In the genomic region with DNA sequence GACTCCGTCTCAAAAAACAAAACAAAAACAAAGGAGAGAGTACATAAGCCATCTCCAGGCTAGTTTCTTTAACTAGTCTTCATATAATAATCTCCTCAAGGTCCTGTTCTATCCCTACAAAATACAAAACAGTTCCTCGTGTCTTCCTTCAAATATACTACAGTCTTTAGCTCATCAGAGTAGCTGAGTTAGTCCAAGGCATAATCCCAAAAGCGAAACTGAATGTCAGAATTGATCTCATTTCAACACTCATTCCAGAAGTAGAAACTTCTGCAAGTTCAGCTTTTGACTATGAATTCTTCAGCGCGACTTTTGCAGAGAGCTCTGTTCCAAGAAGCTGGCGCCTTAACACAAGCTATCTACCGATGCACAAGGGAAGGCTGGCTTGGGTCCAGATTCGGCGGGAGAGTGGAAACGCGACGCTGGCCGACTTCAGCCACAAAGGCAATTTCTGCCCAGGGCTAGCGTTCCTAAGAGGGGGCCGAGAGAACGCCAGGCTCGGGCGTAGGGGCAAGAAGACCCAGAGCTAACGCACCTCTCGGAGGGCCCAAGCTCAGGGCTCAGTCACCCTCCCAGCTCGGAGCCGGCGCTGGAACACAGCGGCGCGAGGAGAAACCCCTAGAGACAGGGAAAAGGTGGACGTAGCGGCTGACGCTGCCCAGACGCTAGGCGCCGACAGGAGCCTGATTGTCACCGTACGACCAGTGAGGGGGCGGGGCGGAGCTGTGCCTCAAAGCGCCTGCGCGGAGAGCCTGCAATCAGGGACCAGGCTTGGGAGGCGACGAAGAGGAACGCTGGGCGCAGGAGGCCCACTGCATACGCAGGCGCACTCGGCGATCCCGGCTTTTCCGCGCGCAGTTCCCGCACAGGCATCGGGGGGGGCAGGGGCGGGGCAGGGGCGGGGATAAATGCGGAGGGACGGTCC, we compare ENCODE assay signal across 8 cellular contexts.
A peak's percentile ranks its signal among the peaks of the same experiment; 100 is the strongest.
DNase-seq lines count a peak whose midpoint lies in the region; ATAC-seq and TF ChIP-seq lines count a peak whose summit lies in the region.

No MANE protein-coding gene starts in this region.

- peak; percentile 87 for ATAC-seq in GM19023 (IDR thresholded peaks at IDR 0.05; ENCODE audit: unreplicated experiment)
- peak; percentile 77 for ATAC-seq in HG03196 (IDR thresholded peaks at IDR 0.05; ENCODE audit: unreplicated experiment)

- DNase-seq in AG09309 (ENCODE audit: low read depth) (peak; percentile 86), NCI-H226 (peak; percentile 92), iris pigment epithelial cell (ENCODE audit: low read depth) (peak; percentile 98)
- DNase-seq in activated CD4-positive, CD25-positive, alpha-beta regulatory T cell (lab: John Stamatoyannopoulos, UW): peak; percentile 87 to 96 (median 89)
- DNase-seq in central memory CD4-positive, alpha-beta T cell: peak; percentile 94
- peak; percentile 95 to 99 for DNase-seq in stimulated activated CD4-positive, alpha-beta T cell treated with anti-CD3 and anti-CD28 coated beads, Interleukin-12 subunit alpha, Interleukin-12 subunit beta, amount 100 ng/mL, for 24 hours (ENCODE audit: low read depth in 2 of 2)

- peak; percentile 2 for TF ChIP-seq CTCF in AG09309 (IDR thresholded peaks at IDR 0.05; ENCODE audit: control insufficient read depth, insufficient read depth, low read depth, low read length, missing control alignments)

- H3K4me3 ChIP-seq in AG09309 (ENCODE audit: control insufficient read depth, low read depth, low read length): peak overlapping the region; percentile 63

Comparison
In these comparisons a context has a peak if more than half of its experiments do, and no peak if none do; other contexts are left out.
1. Peak in every context shown above with its lines: DNase-seq, ATAC-seq and H3K4me3 ChIP-seq.